In genomic region chr15:98914626-98915025, GRCh38 we compare ENCODE assay signal across 12 cellular contexts.
A peak's percentile ranks its signal among the peaks of the same experiment; 100 is the strongest.
DNase-seq lines count a peak whose midpoint lies in the region; ATAC-seq and TF ChIP-seq lines count a peak whose summit lies in the region.
"Had no signal": no experiment of that assay in that cellular context is flagged by ENCODE, and none has a peak within 500 bp of the region (broad histone marks: within the 10 kb centered on the region; RNA-seq: fewer than 3 reads in every experiment).

No MANE protein-coding gene starts in this region.

- H3K9me2 ChIP-seq in GM23248 (ENCODE audit: insufficient read depth) = no peaks in the 10 kb centered on the region

- TF ChIP-seq CTCF in WI38 (IDR thresholded peaks at IDR 0.05; ENCODE audit: low read depth, low read length) (no peak), fibroblast of villous mesenchyme (IDR thresholded peaks at IDR 0.05; ENCODE audit: insufficient read depth, low read depth, low read length) (no peak), thoracic aorta (IDR thresholded peaks at IDR 0.05) (no peak)

- H3K27me3 ChIP-seq in GM23248 (replicated peaks; ENCODE audit: insufficient read depth) = no peaks in the 10 kb centered on the region
- H3K27me3 ChIP-seq in thoracic aorta (replicated peaks; ENCODE audit: insufficient read depth) = no peaks in the 10 kb centered on the region

- H3K9me3 ChIP-seq in GM23248 (ENCODE audit: low read depth) = no peaks in the 10 kb centered on the region
- H3K9me3 ChIP-seq in thoracic aorta = no peaks in the 10 kb centered on the region

- peak overlapping the region; percentile 69 for H3K27ac ChIP-seq in GM23248
- peak overlapping the region; percentile 68 to 73 for H3K27ac ChIP-seq in thoracic aorta

- no peak for TF ChIP-seq POLR2A in erythroblast (IDR thresholded peaks at IDR 0.05; ENCODE audit: low read length)

- H4K20me1 ChIP-seq in GM23248 (ENCODE audit: insufficient read depth) = no peaks in the 10 kb centered on the region

- DNase-seq in GM23248 (peak; percentile 94), fibroblast of villous mesenchyme (ENCODE audit: low read depth) (peak; percentile 85), thoracic aorta (ENCODE audit: low spot score) (peak; percentile 40), NCI-H1930 (lab: John Stamatoyannopoulos, UW) (no peak), erythroblast (lab: John Stamatoyannopoulos, UW) (no peak), NCI-H1436 treated with DMSO at 0.1 percent for 48 hours (lab: John Stamatoyannopoulos, UW) (no peak)
- DNase-seq: cortex of kidney, KG1, nucleus accumbens had no signal

- H3K36me3 ChIP-seq in GM23248 (ENCODE audit: low read depth) = peaks cover 53% of the 10 kb centered on the region
- peaks cover 41% of the 10 kb centered on the region for H3K36me3 ChIP-seq in thoracic aorta

- H3K79me2 ChIP-seq in GM23248 (ENCODE audit: insufficient read depth) = peaks cover 41% of the 10 kb centered on the region

- H3K4me1 ChIP-seq in GM23248 (ENCODE audit: insufficient read depth) = peaks cover 16% of the 10 kb centered on the region
- H3K4me1 ChIP-seq in thoracic aorta (ENCODE audit: control insufficient read depth in 1 of 2, low read depth in 2 of 2) = peaks cover 19 to 28% of the 10 kb centered on the region in 2 donors

- no peak overlapping the region for H2AFZ ChIP-seq in GM23248

- ATAC-seq in thoracic aorta (ENCODE audit: insufficient number of reproducible peaks, low FRiP score, low read depth) = no peak
- no peak for ATAC-seq in HG02623 (IDR thresholded peaks at IDR 0.05; ENCODE audit: unreplicated experiment)
- ATAC-seq: T-cell had no signal

- H3K4me3 ChIP-seq in GM23248 = no peak overlapping the region
- 0 out of 2 replicates have a peak overlapping the region, but pooled peaks have one; percentile 18 for H3K4me3 ChIP-seq in WI38 (ENCODE audit: low read depth, low read length)
- H3K4me3 ChIP-seq in fibroblast of villous mesenchyme (ENCODE audit: low read depth, low read length) = no peak overlapping the region
- H3K4me3 ChIP-seq in thoracic aorta = no peak overlapping the region

- peak overlapping the region; percentile 48 for H3K4me2 ChIP-seq in GM23248 (ENCODE audit: unreplicated experiment)

- in situ Hi-C loops in GM23248 (cut with MboI) = no loop called here

- no peak overlapping the region for H3K9ac ChIP-seq in GM23248

- 13 to 19% methylated on average over 7 of the region's 7 CpGs for WGBS in GM23248 (ENCODE audit: low coverage in 1 of 2, low lambda C conversion rate in 2 of 2, missing lambda C conversion rate in 2 of 2), 2 experiments

- peaks cover 33% of the 10 kb centered on the region for H3F3A ChIP-seq in GM23248 (ENCODE audit: insufficient read depth)

Comparison
In these comparisons a context has a peak if more than half of its experiments do, and no peak if none do; other contexts are left out.
1. DNase-seq: peak in GM23248 (single experiment), fibroblast of villous mesenchyme (single experiment) and thoracic aorta (single experiment); none in NCI-H1930 (0 of 2), erythroblast (0 of 2) and NCI-H1436 treated with DMSO at 0.1 percent for 48 hours (single experiment).